29 cellular contexts compared by ENCODE assay signal in genomic region chr7:152128741-152129461, GRCh38.
"Had no signal": no experiment of that assay in that cellular context is flagged by ENCODE, and none has a peak within 500 bp of the region (broad histone marks: within the 10 kb centered on the region; RNA-seq: fewer than 3 reads in every experiment).

No MANE protein-coding gene starts in this region.

- FAIRE-seq: astrocyte, bronchial epithelial cell, colon had no signal

- H3K9me3 Mint-ChIP-seq: effector memory CD8-positive, alpha-beta T cell had no signal

- H3K4me3 Mint-ChIP-seq: activated CD4-positive, alpha-beta memory T cell treated with anti-CD3 and anti-CD28 coated beads, Interleukin-2, amount 10 ng/mL, durations not matched to agents 7 days and 5 days; activated CD4-positive, alpha-beta T cell treated with anti-CD3 and anti-CD28 coated beads, Interleukin-2, amount 10 ng/mL, durations not matched to agents 7 days and 5 days; activated naive CD8-positive, alpha-beta T cell; activated T-helper 17 cell treated with anti-CD3 and anti-CD28 coated beads, Interleukin-2, amount 50 U/mL, for 72 hours; effector memory CD8-positive, alpha-beta T cell; WTC11 had no signal

- ATAC-seq: activated T-helper 17 cell treated with anti-CD3 and anti-CD28 coated beads, Interleukin-2, amount 50 U/mL, for 72 hours; effector memory CD8-positive, alpha-beta T cell; WTC11 had no signal

- H3K27me3 Mint-ChIP-seq: activated CD4-positive, alpha-beta memory T cell treated with anti-CD3 and anti-CD28 coated beads, Interleukin-2, amount 10 ng/mL, durations not matched to agents 7 days and 5 days; activated CD4-positive, alpha-beta T cell treated with anti-CD3 and anti-CD28 coated beads, Interleukin-2, amount 10 ng/mL, durations not matched to agents 7 days and 5 days; activated naive CD8-positive, alpha-beta T cell; activated T-helper 17 cell treated with anti-CD3 and anti-CD28 coated beads, Interleukin-2, amount 50 U/mL, for 72 hours; effector memory CD8-positive, alpha-beta T cell had no signal

- DNase-seq: activated CD4-positive, alpha-beta memory T cell treated with anti-CD3 and anti-CD28 coated beads, Interleukin-2, amount 10 ng/mL, durations not matched to agents 7 days and 5 days; activated CD4-positive, alpha-beta T cell treated with anti-CD3 and anti-CD28 coated beads for 1 hour; activated CD4-positive, alpha-beta T cell treated with anti-CD3 and anti-CD28 coated beads for 4 hours; activated CD4-positive, alpha-beta T cell treated with anti-CD3 and anti-CD28 coated beads, Interleukin-2, amount 10 ng/mL, durations not matched to agents 7 days and 5 days; activated CD4-positive, alpha-beta T cell treated with anti-CD3 and anti-CD28 coated beads, Interleukin-2, amount 50 U/mL, for 4 hours; activated CD8-positive, alpha-beta memory T cell treated with anti-CD3 and anti-CD28 coated beads, Interleukin-2, amount 50 U/mL, for 48 hours; activated effector memory CD4-positive, alpha-beta T cell treated with Interleukin-2 at 50 U/mL for 16 hours; activated gamma-delta T cell treated with Interleukin-2 at 50 U/mL for 16 hours; activated naive CD4-positive, alpha-beta T cell treated with anti-CD3 and anti-CD28 coated beads, Interleukin-2, amount 50 U/mL, for 16 hours; activated naive CD4-positive, alpha-beta T cell treated with Interleukin-2 at 50 U/mL for 16 hours; amniotic stem cell; anterior cingulate cortex; brain microvascular endothelial cell; cortex of kidney; dermis blood vessel endothelial cell; effector CD4-positive, alpha-beta T cell; effector memory CD8-positive, alpha-beta T cell; erythroblast; esophagus squamous epithelium; foreskin melanocyte; head of caudate nucleus; T-helper 1 cell; T-helper 2 cell had no signal

- H3K4me1 Mint-ChIP-seq: activated CD4-positive, alpha-beta memory T cell treated with anti-CD3 and anti-CD28 coated beads, Interleukin-2, amount 10 ng/mL, durations not matched to agents 7 days and 5 days; activated CD4-positive, alpha-beta T cell treated with anti-CD3 and anti-CD28 coated beads, Interleukin-2, amount 10 ng/mL, durations not matched to agents 7 days and 5 days; activated T-helper 17 cell treated with anti-CD3 and anti-CD28 coated beads, Interleukin-2, amount 50 U/mL, for 72 hours had no signal

- H3K27ac Mint-ChIP-seq: activated CD4-positive, alpha-beta memory T cell treated with anti-CD3 and anti-CD28 coated beads, Interleukin-2, amount 10 ng/mL, durations not matched to agents 7 days and 5 days; activated CD4-positive, alpha-beta T cell treated with anti-CD3 and anti-CD28 coated beads, Interleukin-2, amount 10 ng/mL, durations not matched to agents 7 days and 5 days; activated naive CD8-positive, alpha-beta T cell; activated T-helper 17 cell treated with anti-CD3 and anti-CD28 coated beads, Interleukin-2, amount 50 U/mL, for 72 hours; WTC11 had no signal
